In the genomic region with DNA sequence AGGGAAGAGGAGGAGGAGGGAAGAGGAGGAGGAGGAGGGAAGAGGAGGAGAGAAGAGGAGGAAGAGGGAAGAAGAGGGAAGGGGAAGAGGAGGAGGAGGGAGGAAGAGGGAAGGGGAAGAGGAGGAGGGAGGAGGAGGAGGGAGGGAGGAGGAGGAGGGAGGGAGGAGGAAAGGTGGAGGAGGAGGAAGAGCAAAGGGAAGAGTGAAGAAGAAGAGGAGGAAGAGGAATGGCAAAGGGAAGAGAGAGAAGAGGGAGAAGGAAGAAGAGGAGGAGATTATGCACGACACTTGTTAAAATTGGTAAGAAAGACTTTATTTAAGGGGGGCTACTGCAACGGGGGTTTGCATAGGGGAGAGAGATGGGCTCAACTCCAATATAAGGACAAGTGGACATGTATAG, we compare ENCODE assay signal across 31 cellular contexts.
"Had no signal": no experiment of that assay in that cellular context is flagged by ENCODE, and none has a peak within 500 bp of the region (broad histone marks: within the 10 kb centered on the region; RNA-seq: fewer than 3 reads in every experiment).

No MANE protein-coding gene starts in this region.

- ATAC-seq: natural killer cell; psoas muscle; sciatic nerve; stimulated activated memory B cell treated with anti-CD40 and anti-IgM and Interleukin-4, amounts not matched to agents 10 μg/mL and 1 μg/mL and 100 μg/mL, for 72 hours; stimulated activated naive CD8-positive, alpha-beta T cell treated with anti-CD3 and anti-CD28 coated beads, Interleukin-15, Interleukin-2, amounts not matched to agents 100 U/mL and 50 U/mL, for 24 hours had no signal

- H3K36me3 ChIP-seq: neural progenitor cell, ovary, spleen, suprapubic skin, tibial artery, transverse colon, upper lobe of right lung, vagina had no signal

- H3K27me3 ChIP-seq: neural progenitor cell, ovary, suprapubic skin, testis, tibial artery, transverse colon, upper lobe of right lung, vagina had no signal

- H3K9me3 Mint-ChIP-seq: natural killer cell; neural progenitor cell; stimulated activated memory B cell treated with anti-CD40 and anti-IgM and Interleukin-4, amounts not matched to agents 10 μg/mL and 1 μg/mL and 100 μg/mL, for 72 hours; stimulated activated naive CD8-positive, alpha-beta T cell treated with anti-CD3 and anti-CD28 coated beads, Interleukin-15, amount 100 ng/mL, for 72 hours; type B pancreatic cell had no signal

- DNase-seq: naive thymus-derived CD4-positive, alpha-beta T cell; natural killer cell; occipital lobe; ovary; posterior cingulate gyrus; psoas muscle; right cardiac atrium; spleen; stimulated activated CD4-positive, alpha-beta T cell treated with anti-CD3 and anti-CD28 coated beads, Interleukin-12 subunit alpha, Interleukin-12 subunit beta, amount 100 ng/mL, for 4 hours; stimulated activated CD4-positive, alpha-beta T cell treated with anti-CD3 and anti-CD28 coated beads, Interleukin-1b, Interleukin-23, amount 100 ng/mL, for 48 hours; stimulated activated CD4-positive, alpha-beta T cell treated with anti-CD3 and anti-CD28 coated beads, Interleukin-4, amount 100 ng/mL, for 1 hour; stimulated activated CD4-positive, alpha-beta T cell treated with anti-CD3 and anti-CD28 coated beads, Interleukin-4, amount 100 ng/mL, for 4 hours; stimulated activated CD8-positive, alpha-beta memory T cell treated with anti-CD3 and anti-CD28 coated beads, Interleukin-4, amount 100 ng/mL, for 48 hours; stimulated activated naive CD4-positive, alpha-beta T cell; stimulated activated naive CD8-positive, alpha-beta T cell treated with anti-CD3 and anti-CD28 coated beads, Interleukin-15, amount 100 ng/mL, for 72 hours; stimulated activated naive CD8-positive, alpha-beta T cell treated with anti-CD3 and anti-CD28 coated beads, Interleukin-15, Interleukin-2, amounts not matched to agents 100 U/mL and 50 U/mL, for 24 hours; substantia nigra; testis; tibial artery; transverse colon; upper lobe of right lung had no signal

- H3K4me1 ChIP-seq: parathyroid adenoma, psoas muscle, suprapubic skin, testis, transverse colon, upper lobe of right lung, vagina had no signal

- H3K4me2 ChIP-seq: neural progenitor cell, smooth muscle cell had no signal

- H3K9me3 ChIP-seq: ovary, psoas muscle, spleen, suprapubic skin, testis, tibial artery, transverse colon, upper lobe of right lung, vagina had no signal

- H3K9ac ChIP-seq: neural progenitor cell, parathyroid adenoma had no signal

- H3K27ac Mint-ChIP-seq: naive thymus-derived CD4-positive, alpha-beta T cell; natural killer cell; neural progenitor cell; progenitor cell of endocrine pancreas; stimulated activated memory B cell treated with anti-CD40 and anti-IgM and Interleukin-4, amounts not matched to agents 10 μg/mL and 1 μg/mL and 100 μg/mL, for 72 hours; stimulated activated naive CD8-positive, alpha-beta T cell treated with anti-CD3 and anti-CD28 coated beads, Interleukin-15, amount 100 ng/mL, for 72 hours; type B pancreatic cell had no signal

- H3K4me3 Mint-ChIP-seq: naive thymus-derived CD4-positive, alpha-beta T cell; natural killer cell; neural progenitor cell; stimulated activated memory B cell treated with anti-CD40 and anti-IgM and Interleukin-4, amounts not matched to agents 10 μg/mL and 1 μg/mL and 100 μg/mL, for 72 hours; stimulated activated naive CD8-positive, alpha-beta T cell treated with anti-CD3 and anti-CD28 coated beads, Interleukin-15, amount 100 ng/mL, for 72 hours; type B pancreatic cell had no signal

- H3K27ac ChIP-seq: neural progenitor cell, ovary, parathyroid adenoma, psoas muscle, skin epidermis, spleen, suprapubic skin, testis, tibial artery, transverse colon, upper lobe of right lung, vagina had no signal

- H3K4me1 Mint-ChIP-seq: natural killer cell; stimulated activated memory B cell treated with anti-CD40 and anti-IgM and Interleukin-4, amounts not matched to agents 10 μg/mL and 1 μg/mL and 100 μg/mL, for 72 hours; stimulated activated naive CD8-positive, alpha-beta T cell treated with anti-CD3 and anti-CD28 coated beads, Interleukin-15, amount 100 ng/mL, for 72 hours had no signal

- H3K4me3 ChIP-seq: neural progenitor cell, ovary, psoas muscle, skin epidermis, smooth muscle cell, spleen, suprapubic skin, testis, tibial artery, transverse colon, upper lobe of right lung, vagina had no signal

- H2AFZ ChIP-seq: neural progenitor cell, parathyroid adenoma had no signal

- H3K36me3 Mint-ChIP-seq: naive thymus-derived CD4-positive, alpha-beta T cell; natural killer cell; neural progenitor cell; stimulated activated memory B cell treated with anti-CD40 and anti-IgM and Interleukin-4, amounts not matched to agents 10 μg/mL and 1 μg/mL and 100 μg/mL, for 72 hours; type B pancreatic cell had no signal
